In genomic region chr9:136089697-136090045, GRCh38 we compare ENCODE assay signal across 9 cellular contexts. TPM values are rescaled to one million over a fixed set of nuclear protein-coding genes. Genes with fewer than 3 reads are reported as not detected.
DNase-seq lines count a peak whose midpoint lies in the region; ATAC-seq and TF ChIP-seq lines count a peak whose summit lies in the region.
"Had no signal": no experiment of that assay in that cellular context is flagged by ENCODE, and none has a peak within 500 bp of the region (broad histone marks: within the 10 kb centered on the region; RNA-seq: fewer than 3 reads in every experiment).

No MANE protein-coding gene starts in this region.

- peak; percentile 46 to 58 for TF ChIP-seq CTCF in right atrium auricular region (IDR thresholded peaks at IDR 0.05)
- peak in 3 of 4 experiments; percentile 38 to 48 (median 47) for TF ChIP-seq CTCF in gastroesophageal sphincter (IDR thresholded peaks at IDR 0.05)

- intact Hi-C loops in left cardiac atrium (cut with DNase I) = loop anchor here in 1 of 2 donors (5.0 to 10.0 kb wide), 2 partner anchors 33 to 55 kb away; no protein-coding TSS in a partner anchor

- TF ChIP-seq POLR2A in gastroesophageal sphincter (IDR thresholded peaks at IDR 0.05) = no peak

- H3K27me3 ChIP-seq in right atrium auricular region (no peaks in the 10 kb centered on the region), gastroesophageal sphincter (no peaks in the 10 kb centered on the region)

- H3K4me3 ChIP-seq in right atrium auricular region (no peak overlapping the region), gastroesophageal sphincter (peak overlapping the region in 1 of 2 donors; percentile 39)

- no peak for TF ChIP-seq EP300 in gastroesophageal sphincter (IDR thresholded peaks at IDR 0.05)

- H3K4me1 ChIP-seq in right atrium auricular region (peaks cover 0 to 91% of the 10 kb centered on the region in 2 donors), gastroesophageal sphincter (peaks cover 9 to 94% (median 78%) of the 10 kb centered on the region in 3 donors)

- no peak for ATAC-seq in left cardiac atrium
- ATAC-seq in gastroesophageal sphincter = no peak
- no peak for ATAC-seq in GM18498 (IDR thresholded peaks at IDR 0.05; ENCODE audit: unreplicated experiment)

- H3K9me3 ChIP-seq in right atrium auricular region (no peaks in the 10 kb centered on the region), gastroesophageal sphincter (no peaks in the 10 kb centered on the region)

- no peak for DNase-seq in right atrium auricular region (ENCODE audit: low spot score)
- no peak for DNase-seq in left cardiac atrium
- DNase-seq in RPMI8226 = peak; percentile 39
- DNase-seq in putamen (ENCODE audit: low spot score) = no peak
- no peak for DNase-seq in G401 (ENCODE audit: low spot score)
- DNase-seq in activated CD8-positive, alpha-beta memory T cell treated with anti-CD3 and anti-CD28 coated beads, Interleukin-2, amount 50 U/mL, for 48 hours = no peak
- DNase-seq: SHP77 treated with DMSO at 0.1 percent for 48 hours had no signal

- in situ Hi-C loops in G401 (cut with HindIII; ENCODE audit: low sequenced_read_pairs) = no loop called here

- WGBS in gastroesophageal sphincter (ENCODE audit: low coverage in 1 of 2), 2 donors = 7 to 12% methylated on average over 3 of the region's 3 CpGs

- H3K36me3 ChIP-seq in right atrium auricular region (no peaks in the 10 kb centered on the region), gastroesophageal sphincter (peaks cover 0 to 12% of the 10 kb centered on the region in 2 donors)

- H3K27ac ChIP-seq in right atrium auricular region = peak overlapping the region; percentile 90 to 99
- H3K27ac ChIP-seq in gastroesophageal sphincter = peak overlapping the region; percentile 84 to 100 (median 96)

RNA-seq across cellular contexts. Expression of gene NACC2, which starts 5.4 kb away (rescaled TPM):
- total RNA-seq in right atrium auricular region (10 to 100 TPM; 49.1 to 55.5 TPM), left cardiac atrium (10 to 100 TPM; 28.6 to 38.5 TPM), gastroesophageal sphincter (100 to 1,000 TPM in 3 of 4 donors, 10 to 100 TPM in 1; 71.4 to 209 (median 110) TPM)
- 12.8 and 13.9 TPM in 2 replicates for total RNA-seq in G401 (2014; rRNA removed; shearing (Covaris generic))

RNA-seq across cellular contexts. Expression of gene TMEM250, which starts 29.0 kb away (rescaled TPM):
- total RNA-seq in right atrium auricular region (10 to 100 TPM; 20.3 to 29.3 TPM), left cardiac atrium (10 to 100 TPM; 21.6 to 23.4 TPM), gastroesophageal sphincter (10 to 100 TPM; 28.7 to 66.1 (median 45.3) TPM)
- 48.3 and 51.4 TPM in 2 replicates for total RNA-seq in G401 (2014; rRNA removed; shearing (Covaris generic))
